In the genomic region with DNA sequence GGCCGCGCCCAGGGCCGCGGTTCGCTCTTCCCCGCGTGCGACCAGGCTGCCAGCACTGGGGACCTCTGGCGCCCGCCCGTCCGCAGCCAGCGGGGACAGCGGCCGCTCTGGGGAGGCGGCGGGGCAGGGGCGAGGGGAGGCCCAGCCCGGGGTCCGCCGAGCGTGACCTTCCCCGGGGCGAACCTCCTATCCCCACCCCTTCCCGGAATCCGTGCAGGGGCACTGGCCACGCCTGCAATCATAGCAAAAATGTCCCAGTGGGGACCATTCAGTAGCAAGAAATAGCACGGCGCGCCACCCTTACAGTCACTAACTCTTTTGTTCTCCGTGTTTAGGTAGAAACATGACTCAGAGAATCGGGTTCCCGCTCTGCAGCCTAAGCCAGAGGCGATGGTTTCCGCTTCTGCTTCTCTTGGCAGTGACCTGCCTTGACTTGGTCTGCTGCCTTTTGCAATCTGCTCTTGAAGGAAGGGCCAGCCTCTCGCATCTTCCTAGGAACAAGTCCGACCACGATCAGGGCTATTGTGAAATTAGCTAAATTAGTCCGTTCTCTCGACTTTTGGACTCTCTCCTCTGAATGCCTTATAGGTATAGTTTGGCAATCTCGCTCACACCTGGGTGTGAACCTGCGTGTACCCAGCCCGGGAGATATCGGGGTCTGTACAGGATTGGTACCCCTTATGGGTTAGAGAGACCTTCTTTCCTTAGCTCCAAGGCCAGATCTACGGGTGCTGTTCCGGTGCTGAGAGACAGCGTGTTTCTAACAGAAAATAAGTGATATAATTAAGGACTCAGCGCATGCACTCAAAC, we compare ENCODE assay signal across 8 cellular contexts.
DNase-seq lines count a peak whose midpoint lies in the region; ATAC-seq and TF ChIP-seq lines count a peak whose summit lies in the region.

No MANE protein-coding gene starts in this region.

- H3K4me2 ChIP-seq in osteoblast (ENCODE audit: insufficient read depth, low read length), result peak overlapping the region; percentile 70

- H2AFZ ChIP-seq in osteoblast (ENCODE audit: low read length), result peak overlapping the region; percentile 76

- H4K20me1 ChIP-seq in osteoblast (ENCODE audit: insufficient read depth, low read length), result no peaks in the 10 kb centered on the region

- no peaks in the 10 kb centered on the region for H3K27me3 ChIP-seq in osteoblast (ENCODE audit: insufficient read depth, low read length)

- H3K79me2 ChIP-seq in osteoblast (ENCODE audit: insufficient read depth, low read length), result no peaks in the 10 kb centered on the region

- H3K27ac ChIP-seq in osteoblast (ENCODE audit: low read depth, low read length), result no peak overlapping the region

- DNase-seq in AG08395 (ENCODE audit: low spot score) (peak; percentile 28), fibroblast of villous mesenchyme (ENCODE audit: low read depth) (peak; percentile 32), osteoblast (ENCODE audit: insufficient read length, low spot score, missing footprints) (peak; percentile 57), middle frontal gyrus (ENCODE audit: extremely low spot score, low spot score) (no peak), NCI-H2081 treated with DMSO at 0.1 percent for 48 hours (lab: John Stamatoyannopoulos, UW) (no peak)
- peak; percentile 1 for DNase-seq in activated CD4-positive, alpha-beta T cell treated with anti-CD3 and anti-CD28 coated beads, Interleukin-2, amount 50 U/mL, for 1 hour

- H3K4me3 ChIP-seq in fibroblast of villous mesenchyme (ENCODE audit: low read depth, low read length), result peak overlapping the region; percentile 41
- H3K4me3 ChIP-seq in osteoblast (ENCODE audit: insufficient read depth, low read length), result peak overlapping the region; percentile 65

- ATAC-seq in GM18907 (IDR thresholded peaks at IDR 0.05; ENCODE audit: unreplicated experiment), result peak; percentile 76
- peak; percentile 71 for ATAC-seq in HG03571 (IDR thresholded peaks at IDR 0.05; ENCODE audit: unreplicated experiment)

- H3K9me3 ChIP-seq in osteoblast (ENCODE audit: low read depth, low read length), result no peaks in the 10 kb centered on the region

- no peaks in the 10 kb centered on the region for H3K36me3 ChIP-seq in osteoblast (ENCODE audit: insufficient read depth, low read length)

- TF ChIP-seq CTCF in fibroblast of villous mesenchyme (IDR thresholded peaks at IDR 0.05; ENCODE audit: insufficient read depth, low read depth, low read length), result no peak
- no peak for TF ChIP-seq CTCF in osteoblast (IDR thresholded peaks at IDR 0.05; ENCODE audit: extremely low read depth, low read depth, low read length)

- no peaks in the 10 kb centered on the region for H3K4me1 ChIP-seq in osteoblast (ENCODE audit: insufficient read depth, low read length)

Comparison
In these comparisons a context has a peak if more than half of its experiments do, and no peak if none do; other contexts are left out.
1. DNase-seq: peak in AG08395 (single experiment), activated CD4-positive, alpha-beta T cell treated with anti-CD3 and anti-CD28 coated beads, Interleukin-2, amount 50 U/mL, for 1 hour (single experiment), fibroblast of villous mesenchyme (single experiment) and osteoblast (single experiment); none in middle frontal gyrus (single experiment) and NCI-H2081 treated with DMSO at 0.1 percent for 48 hours (single experiment).